11 cellular contexts compared by ENCODE assay signal in the genomic region with DNA sequence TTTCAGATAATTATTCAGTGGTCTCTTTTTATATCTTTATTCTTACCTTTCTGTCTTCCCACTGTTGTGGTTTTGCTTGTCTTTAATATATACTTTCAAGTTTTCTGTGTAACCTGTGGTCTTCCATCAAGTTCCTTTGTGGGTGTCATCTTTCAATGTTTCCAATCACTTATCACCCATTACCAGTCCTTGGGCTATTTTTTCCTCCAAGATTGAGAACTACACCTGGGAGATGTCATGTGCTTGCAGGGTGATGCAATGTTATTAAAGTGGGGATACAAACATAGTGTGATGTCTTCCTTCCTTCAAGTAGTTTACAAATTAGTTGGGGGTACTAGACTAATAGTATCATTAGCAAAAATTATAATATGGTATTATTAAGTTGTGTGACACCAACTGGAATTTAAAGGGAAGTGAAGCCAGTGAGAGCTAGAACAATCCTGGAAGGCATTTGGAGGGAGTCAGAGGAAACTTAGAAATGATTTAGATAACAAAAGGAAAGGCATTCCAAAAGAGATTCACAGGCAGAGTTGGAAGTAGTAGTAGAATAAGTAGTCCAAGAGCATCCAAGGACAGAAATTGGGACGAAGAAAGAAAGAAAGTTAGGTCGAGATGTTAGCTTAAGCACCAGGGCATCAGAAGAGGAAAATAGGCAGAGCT. TPM values are rescaled to one million over a fixed set of nuclear protein-coding genes. Genes with fewer than 3 reads are reported as not detected.
DNase-seq lines count a peak whose midpoint lies in the region; ATAC-seq and TF ChIP-seq lines count a peak whose summit lies in the region.
"Had no signal": no experiment of that assay in that cellular context is flagged by ENCODE, and none has a peak within 500 bp of the region (broad histone marks: within the 10 kb centered on the region; RNA-seq: fewer than 3 reads in every experiment).

No MANE protein-coding gene starts in this region.

- no peaks in the 10 kb centered on the region for H3K9me3 ChIP-seq in CD8-positive, alpha-beta T cell (ENCODE audit: low read length)
- H3K9me3 ChIP-seq in HAP-1 (peaks cover 5% of the 10 kb centered on the region; the same call in 1 of the 2 replicates), right cardiac atrium (ENCODE audit: control insufficient read depth, low read length) (no peaks in the 10 kb centered on the region)
- H3K9me3 ChIP-seq: colonic mucosa, tibial artery had no signal

- H3K4me3 ChIP-seq in CD8-positive, alpha-beta T cell (ENCODE audit: low read depth, low read length) = no peak overlapping the region
- peak overlapping the region; percentile 77 for H3K4me3 ChIP-seq in HAP-1
- H3K4me3 ChIP-seq in right cardiac atrium (ENCODE audit: low read length) = no peak overlapping the region
- H3K4me3 ChIP-seq: colonic mucosa, tibial artery had no signal

- peaks cover 17% of the 10 kb centered on the region for H3K36me3 Mint-ChIP-seq in CD8-positive, alpha-beta T cell
- peaks cover 20% of the 10 kb centered on the region for H3K36me3 Mint-ChIP-seq in activated naive CD8-positive, alpha-beta T cell treated with anti-CD3 and anti-CD28 coated beads, Interleukin-2, amount 10 ng/mL, durations not matched to agents 7 days and 5 days
- peaks cover under 1% of the 10 kb centered on the region for H3K36me3 Mint-ChIP-seq in natural killer cell

- no peak for ATAC-seq in CD8-positive, alpha-beta T cell
- ATAC-seq in activated naive CD8-positive, alpha-beta T cell treated with anti-CD3 and anti-CD28 coated beads, Interleukin-2, amount 10 ng/mL, durations not matched to agents 7 days and 5 days (ENCODE audit: low read depth) = no peak
- ATAC-seq in natural killer cell (no peak), HG02763 (IDR thresholded peaks at IDR 0.05; ENCODE audit: unreplicated experiment) (no peak), right cardiac atrium (no peak)

- in situ Hi-C loops in HAP-1 (cut with MboI; ENCODE audit: low sequenced_read_pairs) (no loop called here), GM13977 (cut with MboI; ENCODE audit: low pct_unique_long_range_greater_than_20kb, low sequenced_read_pairs, unreplicated experiment) (no loop called here)

- CTCF ChIA-PET in CD8-positive, alpha-beta T cell (lab: Charles Lee) = no interaction called here

- H3K36me3 ChIP-seq in CD8-positive, alpha-beta T cell (ENCODE audit: insufficient read depth, low read length) = no peaks in the 10 kb centered on the region
- no peaks in the 10 kb centered on the region for H3K36me3 ChIP-seq in HAP-1 (replicated peaks)
- H3K36me3 ChIP-seq: colonic mucosa, tibial artery had no signal

- intact Hi-C loops in CD8-positive, alpha-beta T cell (cut with DNase I, micrococcal nuclease) = loop anchor here (5.0 to 10.0 kb wide), 13 partner anchors 278 to 1106 kb away; a partner anchor contains a TSS
- intact Hi-C loops in natural killer cell (cut with micrococcal nuclease) (loop anchor here (5.0 to 10.0 kb wide), 3 partner anchors 133 to 463 kb away; a partner anchor contains a TSS), right cardiac atrium (cut with DNase I) (no loop called here)

- no peak overlapping the region for H3K27ac ChIP-seq in CD8-positive, alpha-beta T cell (ENCODE audit: low read depth, low read length)
- H3K27ac ChIP-seq in right cardiac atrium (ENCODE audit: low read length) = no peak overlapping the region
- H3K27ac ChIP-seq: colonic mucosa, tibial artery had no signal

- WGBS in right cardiac atrium = 58% methylated on average over 2 of the region's 2 CpGs

- no peak for TF ChIP-seq CTCF in CD8-positive, alpha-beta T cell (IDR thresholded peaks at IDR 0.05)
- TF ChIP-seq CTCF in natural killer cell (IDR thresholded peaks at IDR 0.05) = no peak
- no peak for TF ChIP-seq CTCF in GM13977 (IDR thresholded peaks at IDR 0.05; ENCODE audit: extremely low read depth, insufficient read depth, missing control alignments)

- peaks cover 3% of the 10 kb centered on the region for H3K9me3 Mint-ChIP-seq in CD8-positive, alpha-beta T cell
- peaks cover 8% of the 10 kb centered on the region for H3K9me3 Mint-ChIP-seq in activated naive CD8-positive, alpha-beta T cell treated with anti-CD3 and anti-CD28 coated beads, Interleukin-2, amount 10 ng/mL, durations not matched to agents 7 days and 5 days
- H3K9me3 Mint-ChIP-seq in natural killer cell = peaks cover 0 to 4% of the 10 kb centered on the region in 2 donors

- H3K4me1 Mint-ChIP-seq in CD8-positive, alpha-beta T cell (ENCODE audit: low read depth) = peaks cover 55% of the 10 kb centered on the region
- H3K4me1 Mint-ChIP-seq in activated naive CD8-positive, alpha-beta T cell treated with anti-CD3 and anti-CD28 coated beads, Interleukin-2, amount 10 ng/mL, durations not matched to agents 7 days and 5 days = peaks cover 33% of the 10 kb centered on the region
- H3K4me1 Mint-ChIP-seq in natural killer cell = peaks cover 30 to 41% of the 10 kb centered on the region in 2 donors

- no peak overlapping the region for H3K27ac Mint-ChIP-seq in CD8-positive, alpha-beta T cell
- peak overlapping the region; percentile 66 for H3K27ac Mint-ChIP-seq in activated naive CD8-positive, alpha-beta T cell treated with anti-CD3 and anti-CD28 coated beads, Interleukin-2, amount 10 ng/mL, durations not matched to agents 7 days and 5 days
- no peak overlapping the region for H3K27ac Mint-ChIP-seq in natural killer cell

- H3K4me3 Mint-ChIP-seq in CD8-positive, alpha-beta T cell = peak overlapping the region; percentile 9
- peak overlapping the region; percentile 68 for H3K4me3 Mint-ChIP-seq in activated naive CD8-positive, alpha-beta T cell treated with anti-CD3 and anti-CD28 coated beads, Interleukin-2, amount 10 ng/mL, durations not matched to agents 7 days and 5 days
- peak overlapping the region; percentile 5 for H3K4me3 Mint-ChIP-seq in natural killer cell

- POLR2A ChIA-PET in CD8-positive, alpha-beta T cell (lab: Charles Lee) = interaction anchor here (0.9 kb wide), 1 partner anchor 18 kb away, joined by 6 read pairs; no protein-coding TSS in a partner anchor
- POLR2A ChIA-PET in activated naive CD8-positive, alpha-beta T cell treated with anti-CD3 and anti-CD28 coated beads, Interleukin-2, amount 10 ng/mL, durations not matched to agents 7 days and 5 days (lab: Charles Lee) = no interaction called here

- H3K27me3 ChIP-seq in CD8-positive, alpha-beta T cell (ENCODE audit: insufficient read depth, low read length) = no peaks in the 10 kb centered on the region
- H3K27me3 ChIP-seq in HAP-1 (ENCODE audit: low read depth) = no peaks in the 10 kb centered on the region
- no peaks in the 10 kb centered on the region for H3K27me3 ChIP-seq in right cardiac atrium (ENCODE audit: control insufficient read depth, insufficient read depth)
- H3K27me3 ChIP-seq: colonic mucosa, tibial artery had no signal

- peaks cover 33% of the 10 kb centered on the region for H3K4me1 ChIP-seq in CD8-positive, alpha-beta T cell (ENCODE audit: insufficient read depth, low read length)
- peaks cover 25% of the 10 kb centered on the region for H3K4me1 ChIP-seq in HAP-1
- H3K4me1 ChIP-seq in right cardiac atrium (ENCODE audit: control insufficient read depth, insufficient read depth, low read length) = no peaks in the 10 kb centered on the region

- DNase-seq in CD8-positive, alpha-beta T cell = no peak
- peak in 1 of 2 experiments; percentile 71 for DNase-seq in HAP-1 (ENCODE audit: low spot score in 2 of 2)
- DNase-seq in activated naive CD8-positive, alpha-beta T cell treated with anti-CD3 and anti-CD28 coated beads, Interleukin-2, amount 10 ng/mL, durations not matched to agents 7 days and 5 days = no peak
- no peak for DNase-seq in natural killer cell
- DNase-seq in GM13977 (ENCODE audit: low spot score) = no peak
- no peak for DNase-seq in right cardiac atrium
- DNase-seq: activated CD4-positive, alpha-beta T cell treated with anti-CD3 and anti-CD28 coated beads, Interleukin-2, amount 50 U/mL, for 48 hours; colonic mucosa; kidney glomerular epithelial cell; tibial artery had no signal

- H3K27me3 Mint-ChIP-seq in CD8-positive, alpha-beta T cell (ENCODE audit: low read depth) = no peaks in the 10 kb centered on the region
- H3K27me3 Mint-ChIP-seq in activated naive CD8-positive, alpha-beta T cell treated with anti-CD3 and anti-CD28 coated beads, Interleukin-2, amount 10 ng/mL, durations not matched to agents 7 days and 5 days = no peaks in the 10 kb centered on the region
- no peaks in the 10 kb centered on the region for H3K27me3 Mint-ChIP-seq in natural killer cell (ENCODE audit: low read depth in 2 of 2)

RNA-seq across cellular contexts. Expression of a gene that starts 3.4 kb away (rescaled TPM):
- total RNA-seq in CD8-positive, alpha-beta T cell = 10 to 100 TPM; 27.0 to 27.7 TPM
- total RNA-seq in activated naive CD8-positive, alpha-beta T cell treated with anti-CD3 and anti-CD28 coated beads, Interleukin-2, amount 10 ng/mL, durations not matched to agents 7 days and 5 days = 10 to 100 TPM; 30.3 to 31.8 TPM
- 10 to 100 TPM; 38.3 to 46.0 (median 41.5) TPM for total RNA-seq in natural killer cell
- total RNA-seq in right cardiac atrium = 10 to 100 TPM; 21.2 to 35.7 (median 25.1) TPM
- 9.6 TPM for polyA plus RNA-seq in right cardiac atrium

Comparison
In these comparisons a context has a peak if more than half of its experiments do, and no peak if none do; other contexts are left out.
1. H3K4me3 Mint-ChIP-seq: peak in every context shown above with its lines; median percentile 68 in activated naive CD8-positive, alpha-beta T cell treated with anti-CD3 and anti-CD28 coated beads, Interleukin-2, amount 10 ng/mL, durations not matched to agents 7 days and 5 days; 9 in CD8-positive, alpha-beta T cell; 5 in natural killer cell.
2. intact Hi-C loops: an anchor here in CD8-positive, alpha-beta T cell (5.0 to 10.0 kb wide) and natural killer cell (5.0 to 10.0 kb wide); none called in right cardiac atrium.